Comparison of ENCODE assay signal across 8 cellular contexts in genomic region chr10:58152698-58153263, GRCh38.
DNase-seq lines count a peak whose midpoint lies in the region; ATAC-seq and TF ChIP-seq lines count a peak whose summit lies in the region.

No MANE protein-coding gene starts in this region.

- ATAC-seq in GM18858 (IDR thresholded peaks at IDR 0.05; ENCODE audit: unreplicated experiment) (peak; percentile 65), SK-N-SH treated with all-trans-retinoic acid at 6 μM for 48 hours (peak; percentile 69; the same call in 2 of the 3 replicates), HG02588 (IDR thresholded peaks at IDR 0.05; ENCODE audit: unreplicated experiment) (no peak)

- H3K4me3 ChIP-seq in BE2C (ENCODE audit: low read depth, low read length) = no peak overlapping the region

- H3K9me3 ChIP-seq in BE2C = no peaks in the 10 kb centered on the region

- in situ Hi-C loops in T47D (cut with HindIII; ENCODE audit: low pct_unique_long_range_greater_than_20kb, low sequenced_read_pairs) = no loop called here

- no peaks in the 10 kb centered on the region for H3K36me3 ChIP-seq in BE2C

- DNase-seq in BE2C = peak; percentile 68
- DNase-seq in KG1 (lab: John Stamatoyannopoulos, UW) = peak; percentile 1
- DNase-seq in T47D (ENCODE audit: low read depth in 1 of 2, low spot score in 1 of 2) = peak; percentile 28 to 94
- DNase-seq in kidney tubule cell (ENCODE audit: low spot score) = peak; percentile 55
- DNase-seq in stimulated activated CD8-positive, alpha-beta memory T cell treated with anti-CD3 and anti-CD28 coated beads, Interleukin-4, amount 100 ng/mL, for 48 hours = peak; percentile 54

- H3K4me1 ChIP-seq in BE2C = peaks cover 5% of the 10 kb centered on the region; the same call in 1 of the 2 replicates

- peak; percentile 78 for TF ChIP-seq CTCF in BE2C (IDR thresholded peaks at IDR 0.05; ENCODE audit: low read depth, low read length)

- no peaks in the 10 kb centered on the region for H3K27me3 ChIP-seq in BE2C

TF ChIP-seq in SK-N-SH treated with all-trans-retinoic acid at 6 μM for 48 hours, 23 proteins besides CTCF, POLR2A, EP300 and RAD21:
- TF ChIP-seq CSRNP3 (CRISPR knock-in tag; IDR thresholded peaks at IDR 0.05) (no peak), ZNF8 (CRISPR knock-in tag; IDR thresholded peaks at IDR 0.05) (no peak), PATZ1 (CRISPR knock-in tag; IDR thresholded peaks at IDR 0.05; ENCODE audit: borderline replicate concordance) (no peak), ARNTL (CRISPR knock-in tag; IDR thresholded peaks at IDR 0.05; ENCODE audit: borderline replicate concordance, low read depth) (no peak), RARB (CRISPR knock-in tag; IDR thresholded peaks at IDR 0.05) (no peak), ZFP3 (CRISPR knock-in tag; IDR thresholded peaks at IDR 0.05) (no peak)

Comparison
In these comparisons a context has a peak if more than half of its experiments do, and no peak if none do; other contexts are left out.
1. DNase-seq: peak in every context shown above with its lines; median percentile 68 in BE2C; 61 in T47D; 55 in kidney tubule cell; 54 in stimulated activated CD8-positive, alpha-beta memory T cell treated with anti-CD3 and anti-CD28 coated beads, Interleukin-4, amount 100 ng/mL, for 48 hours; 1 in KG1.